Comparison of ENCODE assay signal across 9 cellular contexts in genomic region chr2:207133493-207133861, GRCh38. TPM values are rescaled to one million over a fixed set of nuclear protein-coding genes. Genes with fewer than 3 reads are reported as not detected.
DNase-seq lines count a peak whose midpoint lies in the region; ATAC-seq and TF ChIP-seq lines count a peak whose summit lies in the region.
"Had no signal": no experiment of that assay in that cellular context is flagged by ENCODE, and none has a peak within 500 bp of the region (broad histone marks: within the 10 kb centered on the region; RNA-seq: fewer than 3 reads in every experiment).

No MANE protein-coding gene starts in this region.

- BruUV-seq in OCI-LY7 (replicated peaks; lab: Mats Ljungman, UMichigan), result no TSS peak

- H4K20me1 ChIP-seq in OCI-LY7 (ENCODE audit: insufficient read depth, low read length), result no peaks in the 10 kb centered on the region

- peaks cover 20 to 39% of the 10 kb centered on the region in 2 donors for H3K4me1 Mint-ChIP-seq in natural killer cell

- no peaks in the 10 kb centered on the region for H3K9me3 ChIP-seq in iPS-20b (ENCODE audit: insufficient read depth, low read depth, low read length)
- H3K9me3 ChIP-seq in stomach smooth muscle (ENCODE audit: control insufficient read depth in 2 of 2, low read length in 2 of 2), result no peaks in the 10 kb centered on the region
- H3K9me3 ChIP-seq in OCI-LY7 (ENCODE audit: low read length), result no peaks in the 10 kb centered on the region

- peaks cover 34% of the 10 kb centered on the region for H3K4me1 ChIP-seq in iPS-20b (ENCODE audit: insufficient read depth, low read length)
- H3K4me1 ChIP-seq in stomach smooth muscle (ENCODE audit: control insufficient read depth, insufficient read depth, low read length), result peaks cover 55% of the 10 kb centered on the region
- no peaks in the 10 kb centered on the region for H3K4me1 ChIP-seq in OCI-LY7 (ENCODE audit: insufficient read depth, low read length, poor library complexity, severe bottlenecking)

- ATAC-seq in natural killer cell, result no peak
- no peak for ATAC-seq in HG03139 (IDR thresholded peaks at IDR 0.05; ENCODE audit: unreplicated experiment)
- ATAC-seq in stimulated activated naive CD8-positive, alpha-beta T cell treated with anti-CD3 and anti-CD28 coated beads, Interleukin-15, Interleukin-2, amounts not matched to agents 100 U/mL and 50 U/mL, for 24 hours, result no peak
- ATAC-seq: GM12878 had no signal

- DNase-seq in NCI-H1092 treated with DMSO at 0.1 percent for 48 hours (lab: John Stamatoyannopoulos, UW) (peak; percentile 27), RWPE1 (ENCODE audit: low spot score) (no peak), natural killer cell (no peak), OCI-LY7 (ENCODE audit: low spot score) (no peak)
- DNase-seq in stimulated activated naive CD8-positive, alpha-beta T cell treated with anti-CD3 and anti-CD28 coated beads, Interleukin-15, Interleukin-2, amounts not matched to agents 100 U/mL and 50 U/mL, for 24 hours, result no peak

- no peaks in the 10 kb centered on the region for H3K79me2 ChIP-seq in OCI-LY7 (ENCODE audit: insufficient read depth, low read depth, low read length)

- no peaks in the 10 kb centered on the region for H3K27me3 Mint-ChIP-seq in natural killer cell (ENCODE audit: low read depth in 2 of 2)

- H3K4me3 ChIP-seq in iPS-20b (ENCODE audit: low read length) (peak overlapping the region; percentile 6; the same call in 1 of the 2 replicates), stomach smooth muscle (ENCODE audit: low read length in 2 of 2) (peak overlapping the region in 1 of 2 donors; percentile 29), OCI-LY7 (ENCODE audit: low read depth, low read length, poor library complexity, severe bottlenecking) (no peak overlapping the region)
- H3K4me3 ChIP-seq: GM12878 had no signal

- no peaks in the 10 kb centered on the region for H3K27me3 ChIP-seq in iPS-20b (ENCODE audit: insufficient read depth, low read length)
- H3K27me3 ChIP-seq in stomach smooth muscle (ENCODE audit: control insufficient read depth in 1 of 2, insufficient read depth in 2 of 2, low read length in 2 of 2), result no peaks in the 10 kb centered on the region

- no peak overlapping the region for H3K4me2 ChIP-seq in OCI-LY7 (ENCODE audit: low read length)

- no peak overlapping the region for H3K27ac Mint-ChIP-seq in natural killer cell

- no peak overlapping the region for H3K4me3 Mint-ChIP-seq in natural killer cell

- H2AFZ ChIP-seq in OCI-LY7 (ENCODE audit: low read length), result no peak overlapping the region

- POLR2A ChIA-PET in RWPE1 (lab: Yijun Ruan, JAX; ENCODE audit: low non-redundant PET), result no interaction called here
- POLR2A ChIA-PET in OCI-LY7 (lab: Charles Lee), result interaction anchor here (0.6 kb wide), 1 partner anchor 468 kb away, joined by 3 read pairs; no protein-coding TSS in a partner anchor

- TF ChIP-seq CTCF in RWPE1 (conservative IDR thresholded peaks at IDR 0.05; ENCODE audit: low read depth), result no peak
- no peak for TF ChIP-seq CTCF in natural killer cell (IDR thresholded peaks at IDR 0.05)
- no peak for TF ChIP-seq CTCF in OCI-LY7 (conservative IDR thresholded peaks at IDR 0.05; ENCODE audit: low read length)

- H3K9ac ChIP-seq in iPS-20b (ENCODE audit: low read depth, low read length) (peak overlapping the region; percentile 58; the same call in 1 of the 2 replicates), stomach smooth muscle (ENCODE audit: low read length in 2 of 2) (no peak overlapping the region)

- CTCF ChIA-PET in RWPE1 (lab: Yijun Ruan, JAX) (interaction anchor here (0.7 kb wide), 1 partner anchor 10 kb away, joined by 3 read pairs; no protein-coding TSS in a partner anchor), OCI-LY7 (lab: Charles Lee; ENCODE audit: unreplicated experiment) (no interaction called here)

- H3K27ac ChIP-seq in RWPE1 (peak overlapping the region; percentile 62), iPS-20b (ENCODE audit: low read length) (peak overlapping the region; percentile 49), stomach smooth muscle (ENCODE audit: low read length) (peak overlapping the region; percentile 71), OCI-LY7 (ENCODE audit: low read depth, low read length, poor library complexity, severe bottlenecking) (no peak overlapping the region)

- no peaks in the 10 kb centered on the region for H3K36me3 Mint-ChIP-seq in natural killer cell

- H3K9me2 ChIP-seq in OCI-LY7 (ENCODE audit: insufficient read depth, low read length), result no peaks in the 10 kb centered on the region

- H3K36me3 ChIP-seq in iPS-20b (ENCODE audit: insufficient read depth, low read depth, low read length) (no peaks in the 10 kb centered on the region), stomach smooth muscle (ENCODE audit: control insufficient read depth in 2 of 2, insufficient read depth in 2 of 2, low read length in 2 of 2) (no peaks in the 10 kb centered on the region), OCI-LY7 (ENCODE audit: insufficient read depth, low read length) (no peaks in the 10 kb centered on the region)

- H3K9me3 Mint-ChIP-seq in natural killer cell, result no peaks in the 10 kb centered on the region

- intact Hi-C loops in natural killer cell (cut with micrococcal nuclease), result no loop called here
- intact Hi-C loops in OCI-LY7 (cut with micrococcal nuclease; ENCODE audit: unreplicated experiment), result no loop called here

RNA-seq across cellular contexts. Expression of gene KLF7, which starts 32.3 kb away (rescaled TPM):
- total RNA-seq in natural killer cell (10 to 100 TPM; 22.9 to 39.1 (median 32.4) TPM), OCI-LY7 (2022) (0.35 TPM in 1 of 2 replicates, not detected in the other)
- total RNA-seq in OCI-LY7 (2014; rRNA removed; shearing (Covaris generic)), result 0.08 TPM in 1 of 2 replicates, not detected in the other

Comparison
In these comparisons a context has a peak if more than half of its experiments do, and no peak if none do; other contexts are left out.
1. RNA of gene KLF7, which starts 32.3 kb away (total RNA-seq): 22.9 to 39.1 TPM in natural killer cell; 0.08 to 0.35 TPM in OCI-LY7; every median in the first group is over 10 times any median in the second.